Comparison of ENCODE assay signal across 12 cellular contexts in the genomic region with DNA sequence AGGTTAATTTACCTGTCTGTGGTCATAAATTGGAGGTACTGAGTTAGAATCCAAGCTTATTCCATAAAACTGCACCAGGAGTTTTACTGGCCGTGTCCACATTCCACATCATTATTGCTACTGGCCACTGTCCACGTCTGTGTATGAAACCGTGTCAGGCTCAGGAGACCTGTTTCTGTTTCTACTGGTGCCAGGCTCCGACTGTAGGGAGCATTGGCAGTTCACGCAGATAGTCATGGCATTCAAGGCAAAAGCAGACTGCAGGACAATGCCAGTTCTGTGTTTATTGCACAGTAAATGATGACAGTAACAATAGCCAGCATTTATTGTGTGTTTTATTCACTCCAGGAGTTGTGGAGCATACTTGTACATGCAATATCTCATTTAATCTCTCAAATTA.
DNase-seq lines count a peak whose midpoint lies in the region; ATAC-seq, FAIRE-seq and TF ChIP-seq lines count a peak whose summit lies in the region.
"Had no signal": no experiment of that assay in that cellular context is flagged by ENCODE, and none has a peak within 500 bp of the region (broad histone marks: within the 10 kb centered on the region; RNA-seq: fewer than 3 reads in every experiment).

No MANE protein-coding gene starts in this region.

- no peak for TF ChIP-seq POLR2A in H54 (IDR thresholded peaks at IDR 0.05; ENCODE audit: low read depth, low read length)

- H3K27ac Mint-ChIP-seq in nephron, result peak overlapping the region; percentile 55 to 84 (median 72)

- H3K27ac ChIP-seq in ACC112 (ENCODE audit: low read depth, low read length), result peak overlapping the region; percentile 53

- no peaks in the 10 kb centered on the region for H3K27me3 ChIP-seq in ACC112 (ENCODE audit: insufficient read depth, low read length)

- H3K27me3 Mint-ChIP-seq in nephron (ENCODE audit: low read depth), result no peaks in the 10 kb centered on the region
- H3K27me3 Mint-ChIP-seq: T-helper 17 cell had no signal

- H3K36me3 Mint-ChIP-seq in nephron (ENCODE audit: low read depth), result peaks cover 13% of the 10 kb centered on the region

- H3K36me3 ChIP-seq in ACC112 (ENCODE audit: insufficient read depth, low read length), result no peaks in the 10 kb centered on the region

- FAIRE-seq in H54 (lab: Jason Lieb, UNC), result no peak

- peaks cover 62% of the 10 kb centered on the region for H3K4me1 ChIP-seq in ACC112 (ENCODE audit: control insufficient read depth, insufficient read depth, low read length, unreplicated experiment)

- H3K9me3 Mint-ChIP-seq in nephron, result peaks cover 5% of the 10 kb centered on the region

- TF ChIP-seq CTCF in nephron (IDR thresholded peaks at IDR 0.05; ENCODE audit: unreplicated experiment in 3 of 3), result no peak

- peaks cover 73% of the 10 kb centered on the region for H3K4me1 Mint-ChIP-seq in nephron

- H3K79me2 ChIP-seq in ACC112 (ENCODE audit: control insufficient read depth, insufficient read depth, low read length, unreplicated experiment), result peaks cover 79% of the 10 kb centered on the region

- DNase-seq in foreskin melanocyte (peak; percentile 76), H54 (ENCODE audit: insufficient read length, low spot score) (no peak), NCI-H1092 treated with DMSO at 0.1 percent for 48 hours (lab: John Stamatoyannopoulos, UW) (no peak), HUDEP-2 (lab: John Stamatoyannopoulos, UW; ENCODE audit: unreplicated experiment in 76 of 76) (no peak)
- DNase-seq in central memory CD4-positive, alpha-beta T cell, result no peak
- DNase-seq: ACHN, dermis blood vessel endothelial cell, NCI-H524 treated with DMSO at 0.1 percent for 48 hours, T-helper 17 cell had no signal

- peak overlapping the region; percentile 66; the same call in 1 of the 2 replicates for H3K4me3 ChIP-seq in ACC112 (ENCODE audit: low read depth, low read length)

- ATAC-seq in SK-N-SH treated with all-trans-retinoic acid at 6 μM for 48 hours, result peak; percentile 65
- ATAC-seq: T-helper 17 cell had no signal

- H3K4me3 Mint-ChIP-seq in nephron, result no peak overlapping the region
- H3K4me3 Mint-ChIP-seq: T-helper 17 cell had no signal

- H2AFZ ChIP-seq in ACC112 (ENCODE audit: low read length, unreplicated experiment), result no peak overlapping the region

TF ChIP-seq in SK-N-SH treated with all-trans-retinoic acid at 6 μM for 48 hours, 23 proteins besides CTCF, POLR2A, EP300 and RAD21:
- TF ChIP-seq ZC3H10 (CRISPR knock-in tag; IDR thresholded peaks at IDR 0.05) (no peak), OSR1 (CRISPR knock-in tag; IDR thresholded peaks at IDR 0.05) (no peak), ZNF565 (CRISPR knock-in tag; conservative IDR thresholded peaks at IDR 0.05; ENCODE audit: low read depth) (no peak), CSDC2 (CRISPR knock-in tag; IDR thresholded peaks at IDR 0.05) (no peak), ARNTL (CRISPR knock-in tag; IDR thresholded peaks at IDR 0.05; ENCODE audit: borderline replicate concordance, low read depth) (no peak), ISL1 (CRISPR knock-in tag; IDR thresholded peaks at IDR 0.05) (no peak), ZNF70 (CRISPR knock-in tag; IDR thresholded peaks at IDR 0.05) (no peak), TOX (CRISPR knock-in tag; IDR thresholded peaks at IDR 0.05; ENCODE audit: borderline replicate concordance) (no peak), SNAI2 (CRISPR knock-in tag; IDR thresholded peaks at IDR 0.05) (no peak), RARB (CRISPR knock-in tag; IDR thresholded peaks at IDR 0.05) (no peak), PPARA (CRISPR knock-in tag; IDR thresholded peaks at IDR 0.05; ENCODE audit: borderline replicate concordance) (no peak)
- TF ChIP-seq, protein P1, sequence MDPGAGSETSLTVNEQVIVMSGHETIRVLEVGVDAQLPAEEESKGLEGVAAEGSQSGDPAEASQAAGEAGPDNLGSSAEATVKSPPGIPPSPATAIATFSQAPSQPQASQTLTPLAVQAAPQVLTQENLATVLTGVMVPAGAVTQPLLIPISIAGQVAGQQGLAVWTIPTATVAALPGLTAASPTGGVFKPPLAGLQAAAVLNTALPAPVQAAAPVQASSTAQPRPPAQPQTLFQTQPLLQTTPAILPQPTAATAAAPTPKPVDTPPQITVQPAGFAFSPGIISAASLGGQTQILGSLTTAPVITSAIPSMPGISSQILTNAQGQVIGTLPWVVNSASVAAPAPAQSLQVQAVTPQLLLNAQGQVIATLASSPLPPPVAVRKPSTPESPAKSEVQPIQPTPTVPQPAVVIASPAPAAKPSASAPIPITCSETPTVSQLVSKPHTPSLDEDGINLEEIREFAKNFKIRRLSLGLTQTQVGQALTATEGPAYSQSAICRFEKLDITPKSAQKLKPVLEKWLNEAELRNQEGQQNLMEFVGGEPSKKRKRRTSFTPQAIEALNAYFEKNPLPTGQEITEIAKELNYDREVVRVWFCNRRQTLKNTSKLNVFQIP (CRISPR knock-in tag; IDR thresholded peaks at IDR 0.05; ENCODE audit: borderline replicate concordance, low read depth), result no peak
- TF ChIP-seq, protein P2, sequence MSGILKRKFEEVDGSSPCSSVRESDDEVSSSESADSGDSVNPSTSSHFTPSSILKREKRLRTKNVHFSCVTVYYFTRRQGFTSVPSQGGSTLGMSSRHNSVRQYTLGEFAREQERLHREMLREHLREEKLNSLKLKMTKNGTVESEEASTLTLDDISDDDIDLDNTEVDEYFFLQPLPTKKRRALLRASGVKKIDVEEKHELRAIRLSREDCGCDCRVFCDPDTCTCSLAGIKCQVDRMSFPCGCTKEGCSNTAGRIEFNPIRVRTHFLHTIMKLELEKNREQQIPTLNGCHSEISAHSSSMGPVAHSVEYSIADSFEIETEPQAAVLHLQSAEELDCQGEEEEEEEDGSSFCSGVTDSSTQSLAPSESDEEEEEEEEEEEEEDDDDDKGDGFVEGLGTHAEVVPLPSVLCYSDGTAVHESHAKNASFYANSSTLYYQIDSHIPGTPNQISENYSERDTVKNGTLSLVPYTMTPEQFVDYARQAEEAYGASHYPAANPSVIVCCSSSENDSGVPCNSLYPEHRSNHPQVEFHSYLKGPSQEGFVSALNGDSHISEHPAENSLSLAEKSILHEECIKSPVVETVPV (CRISPR knock-in tag; IDR thresholded peaks at IDR 0.05), result no peak
- TF ChIP-seq, protein P3, sequence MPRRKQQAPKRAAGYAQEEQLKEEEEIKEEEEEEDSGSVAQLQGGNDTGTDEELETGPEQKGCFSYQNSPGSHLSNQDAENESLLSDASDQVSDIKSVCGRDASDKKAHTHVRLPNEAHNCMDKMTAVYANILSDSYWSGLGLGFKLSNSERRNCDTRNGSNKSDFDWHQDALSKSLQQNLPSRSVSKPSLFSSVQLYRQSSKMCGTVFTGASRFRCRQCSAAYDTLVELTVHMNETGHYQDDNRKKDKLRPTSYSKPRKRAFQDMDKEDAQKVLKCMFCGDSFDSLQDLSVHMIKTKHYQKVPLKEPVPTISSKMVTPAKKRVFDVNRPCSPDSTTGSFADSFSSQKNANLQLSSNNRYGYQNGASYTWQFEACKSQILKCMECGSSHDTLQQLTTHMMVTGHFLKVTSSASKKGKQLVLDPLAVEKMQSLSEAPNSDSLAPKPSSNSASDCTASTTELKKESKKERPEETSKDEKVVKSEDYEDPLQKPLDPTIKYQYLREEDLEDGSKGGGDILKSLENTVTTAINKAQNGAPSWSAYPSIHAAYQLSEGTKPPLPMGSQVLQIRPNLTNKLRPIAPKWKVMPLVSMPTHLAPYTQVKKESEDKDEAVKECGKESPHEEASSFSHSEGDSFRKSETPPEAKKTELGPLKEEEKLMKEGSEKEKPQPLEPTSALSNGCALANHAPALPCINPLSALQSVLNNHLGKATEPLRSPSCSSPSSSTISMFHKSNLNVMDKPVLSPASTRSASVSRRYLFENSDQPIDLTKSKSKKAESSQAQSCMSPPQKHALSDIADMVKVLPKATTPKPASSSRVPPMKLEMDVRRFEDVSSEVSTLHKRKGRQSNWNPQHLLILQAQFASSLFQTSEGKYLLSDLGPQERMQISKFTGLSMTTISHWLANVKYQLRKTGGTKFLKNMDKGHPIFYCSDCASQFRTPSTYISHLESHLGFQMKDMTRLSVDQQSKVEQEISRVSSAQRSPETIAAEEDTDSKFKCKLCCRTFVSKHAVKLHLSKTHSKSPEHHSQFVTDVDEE (CRISPR knock-in tag; IDR thresholded peaks at IDR 0.05), result no peak
- TF ChIP-seq, protein P4, sequence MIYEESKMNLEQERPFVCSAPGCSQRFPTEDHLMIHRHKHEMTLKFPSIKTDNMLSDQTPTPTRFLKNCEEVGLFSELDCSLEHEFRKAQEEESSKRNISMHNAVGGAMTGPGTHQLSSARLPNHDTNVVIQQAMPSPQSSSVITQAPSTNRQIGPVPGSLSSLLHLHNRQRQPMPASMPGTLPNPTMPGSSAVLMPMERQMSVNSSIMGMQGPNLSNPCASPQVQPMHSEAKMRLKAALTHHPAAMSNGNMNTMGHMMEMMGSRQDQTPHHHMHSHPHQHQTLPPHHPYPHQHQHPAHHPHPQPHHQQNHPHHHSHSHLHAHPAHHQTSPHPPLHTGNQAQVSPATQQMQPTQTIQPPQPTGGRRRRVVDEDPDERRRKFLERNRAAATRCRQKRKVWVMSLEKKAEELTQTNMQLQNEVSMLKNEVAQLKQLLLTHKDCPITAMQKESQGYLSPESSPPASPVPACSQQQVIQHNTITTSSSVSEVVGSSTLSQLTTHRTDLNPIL (CRISPR knock-in tag; IDR thresholded peaks at IDR 0.05; ENCODE audit: low read depth), result no peak
TF ChIP-seq in SK-N-SH treated with all-trans-retinoic acid at 6 μM for 48 hours: peak in this region for 0.
